Comparison of ENCODE assay signal across 17 cellular contexts in genomic region chr6:41555326-41556300, GRCh38. TPM values are rescaled to one million over a fixed set of nuclear protein-coding genes. Genes with fewer than 3 reads are reported as not detected.
DNase-seq lines count a peak whose midpoint lies in the region; ATAC-seq and TF ChIP-seq lines count a peak whose summit lies in the region.
"Had no signal": no experiment of that assay in that cellular context is flagged by ENCODE, and none has a peak within 500 bp of the region (broad histone marks: within the 10 kb centered on the region; RNA-seq: fewer than 3 reads in every experiment).

No MANE protein-coding gene starts in this region.

- H3K4me1 Mint-ChIP-seq in GM23338, result peaks cover 80% of the 10 kb centered on the region
- H3K4me1 Mint-ChIP-seq in endothelial cell (ENCODE audit: unreplicated experiment), result peaks cover 40% of the 10 kb centered on the region

- H4K91ac ChIP-seq in mesenchymal stem cell (ENCODE audit: low read length), result no peak overlapping the region

- H2BK5ac ChIP-seq in mesenchymal stem cell (ENCODE audit: low read depth, low read length, poor library complexity, severe bottlenecking), result no peak overlapping the region

- no peak overlapping the region for H3K14ac ChIP-seq in mesenchymal stem cell (ENCODE audit: low read length in 2 of 2)

- H3K9me3 Mint-ChIP-seq in GM23338, result no peaks in the 10 kb centered on the region; the same call in 2 of the 3 replicates
- no peaks in the 10 kb centered on the region for H3K9me3 Mint-ChIP-seq in endothelial cell (ENCODE audit: unreplicated experiment)

- H3K36me3 ChIP-seq in GM23338 (ENCODE audit: insufficient read depth), result no peaks in the 10 kb centered on the region; the same call in 1 of the 2 replicates
- H3K36me3 ChIP-seq in HUES48 (ENCODE audit: control insufficient read depth, insufficient read depth, low read length), result no peaks in the 10 kb centered on the region
- H3K36me3 ChIP-seq in mesenchymal stem cell (ENCODE audit: control insufficient read depth in 1 of 2, insufficient read depth in 2 of 2, low read depth in 1 of 2, low read length in 2 of 2), result peaks cover 9 to 27% of the 10 kb centered on the region in 2 experiments
- no peaks in the 10 kb centered on the region for H3K36me3 ChIP-seq in ovary
- H3K36me3 ChIP-seq in testis (ENCODE audit: low read depth, missing control alignments), result no peaks in the 10 kb centered on the region

- H3K27me3 ChIP-seq in GM23338 (ENCODE audit: insufficient read depth) (peaks cover 91% of the 10 kb centered on the region), HUES48 (ENCODE audit: control insufficient read depth, insufficient read depth, low read length) (peaks cover 93% of the 10 kb centered on the region), mesenchymal stem cell (ENCODE audit: control insufficient read depth in 1 of 2, insufficient read depth in 1 of 2, low read length in 2 of 2) (no peaks in the 10 kb centered on the region), ovary (no peaks in the 10 kb centered on the region), testis (no peaks in the 10 kb centered on the region)

- H3K4ac ChIP-seq in mesenchymal stem cell (ENCODE audit: low read depth in 1 of 2, low read length in 2 of 2), result no peak overlapping the region

- peaks cover 25% of the 10 kb centered on the region; the same call in 1 of the 2 replicates for H3F3A ChIP-seq in GM23338 (replicated peaks; ENCODE audit: low read depth)

- H3K4me1 ChIP-seq in GM23338 (ENCODE audit: insufficient read depth), result peaks cover 88% of the 10 kb centered on the region
- H3K4me1 ChIP-seq in HUES48 (ENCODE audit: control insufficient read depth, insufficient read depth, low read length), result peaks cover 69% of the 10 kb centered on the region
- peaks cover 18% of the 10 kb centered on the region for H3K4me1 ChIP-seq in mesenchymal stem cell (ENCODE audit: control insufficient read depth, insufficient read depth, low read depth, low read length)
- peaks cover 5% of the 10 kb centered on the region for H3K4me1 ChIP-seq in ovary (ENCODE audit: insufficient read depth)
- no peaks in the 10 kb centered on the region for H3K4me1 ChIP-seq in testis

- intact Hi-C loops in ovary (cut with DNase I), result no loop called here
- intact Hi-C loops in Right ventricle myocardium inferior (cut with DNase I), result no loop called here
- intact Hi-C loops in testis (cut with DNase I; ENCODE audit: low total_unique reads), result no loop called here

- no peak overlapping the region for H3K18ac ChIP-seq in mesenchymal stem cell (ENCODE audit: low read depth in 1 of 2, low read length in 2 of 2)

- H3K27me3 Mint-ChIP-seq in GM23338 (ENCODE audit: insufficient read depth, low read depth, poor library complexity), result peaks cover 77% of the 10 kb centered on the region
- peaks cover 4% of the 10 kb centered on the region for H3K27me3 Mint-ChIP-seq in endothelial cell (ENCODE audit: unreplicated experiment)

- H3K4me3 ChIP-seq in GM23338 (peak overlapping the region; percentile 27), HUES48 (ENCODE audit: low read depth, low read length) (peak overlapping the region; percentile 33; the same call in 1 of the 2 replicates), mesenchymal stem cell (ENCODE audit: insufficient read depth in 1 of 2, low read depth in 1 of 2, low read length in 2 of 2) (no peak overlapping the region), ovary (no peak overlapping the region), testis (no peak overlapping the region)
- H3K4me3 ChIP-seq: SK-N-MC had no signal

- H3K27ac Mint-ChIP-seq in GM23338 (no peak overlapping the region), endothelial cell (ENCODE audit: unreplicated experiment) (peak overlapping the region; percentile 57)

- H3K36me3 Mint-ChIP-seq in GM23338 (ENCODE audit: low read depth) (peaks cover 14% of the 10 kb centered on the region), endothelial cell (ENCODE audit: low read depth, unreplicated experiment) (peaks cover 9% of the 10 kb centered on the region)

- H2BK12ac ChIP-seq in mesenchymal stem cell (ENCODE audit: low read length in 2 of 2), result no peak overlapping the region

- peak; percentile 22 for ATAC-seq in GM23338
- ATAC-seq in Right ventricle myocardium inferior, result no peak
- ATAC-seq: HCT116 had no signal

- H3K9ac ChIP-seq in HUES48 (ENCODE audit: low read depth, low read length) (no peak overlapping the region), mesenchymal stem cell (ENCODE audit: low read length) (no peak overlapping the region)

- peaks cover 67% of the 10 kb centered on the region for H3K79me2 ChIP-seq in GM23338 (replicated peaks; ENCODE audit: insufficient read depth)

- peak overlapping the region; percentile 68 for H4K8ac ChIP-seq in mesenchymal stem cell (ENCODE audit: low read length)

- no peak overlapping the region for H2BK120ac ChIP-seq in mesenchymal stem cell (ENCODE audit: low read depth, low read length)

- H2BK15ac ChIP-seq in mesenchymal stem cell (ENCODE audit: low read depth, poor library complexity, severe bottlenecking), result no peak overlapping the region

- TF ChIP-seq CTCF in GM23338 (conservative IDR thresholded peaks at IDR 0.05; ENCODE audit: low read depth in 2 of 2) (no peak), endothelial cell (IDR thresholded peaks at IDR 0.05; ENCODE audit: unreplicated experiment) (no peak), ovary (IDR thresholded peaks at IDR 0.05) (no peak), testis (IDR thresholded peaks at IDR 0.05) (no peak)

- TF ChIP-seq POLR2A in ovary (IDR thresholded peaks at IDR 0.05) (no peak), testis (IDR thresholded peaks at IDR 0.05) (no peak)

- no peak overlapping the region for H2AK5ac ChIP-seq in mesenchymal stem cell (ENCODE audit: low read length, severe bottlenecking)

- H3K23ac ChIP-seq in mesenchymal stem cell (ENCODE audit: low read length in 2 of 2), result no peak overlapping the region

- no peak overlapping the region for H2AFZ ChIP-seq in GM23338
- H2AFZ ChIP-seq in mesenchymal stem cell (ENCODE audit: low read depth, low read length), result no peak overlapping the region

- TF ChIP-seq EP300 in ovary (IDR thresholded peaks at IDR 0.05), result no peak

- DNase-seq in GM23338 (ENCODE audit: low spot score), result peak; percentile 76
- no peak for DNase-seq in endothelial cell (ENCODE audit: low spot score)
- DNase-seq in mesenchymal stem cell, result no peak
- DNase-seq in ovary, result no peak
- no peak for DNase-seq in AG08395 (ENCODE audit: low spot score)
- DNase-seq in Right ventricle myocardium inferior (ENCODE audit: missing footprints), result no peak
- DNase-seq in testis, result no peak
- DNase-seq: AML-193, NCI-H1048, NCI-H1694 treated with DMSO at 0.1 percent for 48 hours, NCI-H748 treated with DMSO at 0.1 percent for 48 hours, OCI-M1, SHP77 had no signal

- no peaks in the 10 kb centered on the region for H3K9me3 ChIP-seq in HUES48 (ENCODE audit: control insufficient read depth, insufficient read depth, low read length)
- H3K9me3 ChIP-seq in mesenchymal stem cell (ENCODE audit: control insufficient read depth, low read length), result no peaks in the 10 kb centered on the region
- no peaks in the 10 kb centered on the region for H3K9me3 ChIP-seq in ovary
- no peaks in the 10 kb centered on the region for H3K9me3 ChIP-seq in testis

- 76% methylated on average over 15 of the region's 15 CpGs for WGBS in mesenchymal stem cell
- 91 to 95% (median 92%) methylated on average over 15 of the region's 15 CpGs for WGBS in ovary, 3 donors
- WGBS in testis, 2 donors, result 91 to 95% methylated on average over 15 of the region's 15 CpGs

- peaks cover 38% of the 10 kb centered on the region; the same call in 1 of the 2 replicates for H4K20me1 ChIP-seq in GM23338 (replicated peaks; ENCODE audit: insufficient read depth)

- H3K4me2 ChIP-seq in GM23338 (peak overlapping the region; percentile 58), mesenchymal stem cell (ENCODE audit: low read length, poor library complexity, severe bottlenecking) (no peak overlapping the region)

- peaks cover 68% of the 10 kb centered on the region for H3K79me1 ChIP-seq in mesenchymal stem cell (replicated peaks; ENCODE audit: low read length, poor library complexity, severe bottlenecking)

- no peaks in the 10 kb centered on the region for H3K9me2 ChIP-seq in GM23338 (ENCODE audit: insufficient read depth)

- peak overlapping the region; percentile 60 for H3K4me3 Mint-ChIP-seq in GM23338
- no peak overlapping the region for H3K4me3 Mint-ChIP-seq in endothelial cell (ENCODE audit: unreplicated experiment)

- H3K27ac ChIP-seq in GM23338 (ENCODE audit: low read depth) (no peak overlapping the region), HUES48 (ENCODE audit: low read depth, low read length) (peak overlapping the region; percentile 26), mesenchymal stem cell (ENCODE audit: low read length, poor library complexity, severe bottlenecking) (no peak overlapping the region), ovary (no peak overlapping the region), testis (no peak overlapping the region)
- H3K27ac ChIP-seq: C4-2B, SK-N-MC had no signal

TF ChIP-seq in GM23338, 12 proteins besides CTCF, POLR2A, EP300 and RAD21 (continues in another document):
- TF ChIP-seq ETS1 (IDR thresholded peaks at IDR 0.05), result no peak
- no peak for TF ChIP-seq POLR2AphosphoS5 (IDR thresholded peaks at IDR 0.05; ENCODE audit: low read depth)

RNA-seq across cellular contexts. Expression of gene FOXP4, which starts 9.4 kb away (rescaled TPM):
- total RNA-seq in GM23338 (2014; rRNA removed; shearing (Covaris generic)), result 9.7 and 13.5 TPM in 2 replicates
- polyA plus RNA-seq in GM23338 (2016; fragmentation: Nextera tagmentation; extraction: Ambion mirVana) (5.1 and 6.3 TPM in 2 replicates), ovary (10 to 100 TPM in 1 of 2 donors, 1 to 10 TPM in 1; 2.3 to 13.3 TPM), testis (ENCODE audit: insufficient read depth, low read depth, low replicate concordance) (38.0 TPM)
- total RNA-seq in endothelial cell (ENCODE audit: unreplicated experiment) (32.5 TPM), ovary (10 to 100 TPM in 5 of 7 donors, 1 to 10 TPM in 2; 4.8 to 37.4 (median 22.3) TPM), Right ventricle myocardium inferior (13.9 TPM), testis (10 to 100 TPM; 39.7 to 50.2 TPM)
- polyA plus RNA-seq in mesenchymal stem cell (2013, experiment 1 of 2), result 23.4 TPM
- polyA plus RNA-seq in mesenchymal stem cell (2013, experiment 2 of 2), result 22.7 TPM

Comparison
In these comparisons a context has a peak if more than half of its experiments do, and no peak if none do; other contexts are left out.
1. H3K4me3 ChIP-seq: peak in GM23338 (single experiment) and HUES48 (single experiment); none in mesenchymal stem cell (0 of 2), ovary (single experiment) and testis (0 of 2).